ENCODE assay signal across 10 cellular contexts in genomic region chr10:133325761-133326463, GRCh38. TPM values are rescaled to one million over a fixed set of nuclear protein-coding genes. Genes with fewer than 3 reads are reported as not detected.
DNase-seq lines count a peak whose midpoint lies in the region; ATAC-seq and TF ChIP-seq lines count a peak whose summit lies in the region.
"Had no signal": no experiment of that assay in that cellular context is flagged by ENCODE, and none has a peak within 500 bp of the region (broad histone marks: within the 10 kb centered on the region; RNA-seq: fewer than 3 reads in every experiment).

No MANE protein-coding gene starts in this region.

- H3K9me3 ChIP-seq in mesodermal cell (ENCODE audit: control insufficient read depth, low read length) (no peaks in the 10 kb centered on the region), transverse colon (no peaks in the 10 kb centered on the region)

- POLR2A ChIA-PET in HEK293T (lab: Yijun Ruan, JAX) = no interaction called here

- TF ChIP-seq EP300 in transverse colon (IDR thresholded peaks at IDR 0.05; ENCODE audit: low read depth) = no peak

- ATAC-seq in GM19463 (IDR thresholded peaks at IDR 0.05; ENCODE audit: unreplicated experiment) = no peak

- WGBS in mesodermal cell (ENCODE audit: insufficient coverage in 2 of 2), 2 experiments = 5% methylated on average over 45 to 56 of the region's 66 CpGs
- 27 to 100% methylated on average over 2 to 24 of the region's 66 CpGs for WGBS in transverse colon (ENCODE audit: low coverage in 1 of 2), 2 donors

- peak overlapping the region; percentile 67 for H3K4me3 Mint-ChIP-seq in activated naive CD4-positive, alpha-beta T cell treated with anti-CD3 and anti-CD28 coated beads for 36 hours
- peak overlapping the region; percentile 82 for H3K4me3 Mint-ChIP-seq in chondrocyte (ENCODE audit: unreplicated experiment)

- no peak overlapping the region for H3K27ac Mint-ChIP-seq in activated naive CD4-positive, alpha-beta T cell treated with anti-CD3 and anti-CD28 coated beads for 36 hours
- peak overlapping the region; percentile 94 for H3K27ac Mint-ChIP-seq in chondrocyte (ENCODE audit: unreplicated experiment)

- H3K4me1 ChIP-seq in mesodermal cell (ENCODE audit: control insufficient read depth, insufficient read depth, low read length, poor library complexity, severe bottlenecking) (peaks cover 4% of the 10 kb centered on the region), transverse colon (peaks cover 12 to 25% (median 23%) of the 10 kb centered on the region in 4 donors)

- no peak for TF ChIP-seq POLR2A in transverse colon (IDR thresholded peaks at IDR 0.05)

- intact Hi-C loops in activated naive CD4-positive, alpha-beta T cell treated with anti-CD3 and anti-CD28 coated beads for 36 hours (cut with micrococcal nuclease) = loop anchor here (5.0 kb wide), 1 partner anchor 46 kb away; the partner anchor contains the start of gene ECHS1
- intact Hi-C loops in transverse colon (cut with DNase I; ENCODE audit: low total_unique reads) = loop anchor here (1.0 kb wide), 1 partner anchor 24 kb away; no protein-coding TSS in a partner anchor

- H3K9me3 Mint-ChIP-seq in activated naive CD4-positive, alpha-beta T cell treated with anti-CD3 and anti-CD28 coated beads for 36 hours = no peaks in the 10 kb centered on the region
- no peaks in the 10 kb centered on the region for H3K9me3 Mint-ChIP-seq in chondrocyte (ENCODE audit: low read depth)

- in situ Hi-C loops in transverse colon (cut with MboI; ENCODE audit: low pct_ligation_motif_present in 1 of 4, low pct_unique_long_range_greater_than_20kb in 1 of 4, low sequenced_read_pairs in 3 of 4) = loop anchor here in 1 of 4 donors (10.0 kb wide), 1 partner anchor 181 kb away; no protein-coding TSS in a partner anchor

- TF ChIP-seq CTCF in chondrocyte (IDR thresholded peaks at IDR 0.05) (no peak), transverse colon (IDR thresholded peaks at IDR 0.05) (no peak)

- CTCF ChIA-PET in activated naive CD4-positive, alpha-beta T cell treated with anti-CD3 and anti-CD28 coated beads for 36 hours (lab: Charles Lee) = no interaction called here
- CTCF ChIA-PET in HEK293T (lab: Yijun Ruan, JAX) = no interaction called here

- DNase-seq in activated naive CD4-positive, alpha-beta T cell treated with anti-CD3 and anti-CD28 coated beads for 36 hours = no peak
- no peak for DNase-seq in activated naive CD4-positive, alpha-beta T cell (lab: John Stamatoyannopoulos, UW)
- DNase-seq in chondrocyte (ENCODE audit: low spot score) (peak; percentile 84), transverse colon (no peak), NCI-H345 treated with DMSO at 0.1 percent for 48 hours (lab: John Stamatoyannopoulos, UW; ENCODE audit: unreplicated experiment) (no peak), HEK293T (ENCODE audit: extremely low spot score) (no peak)
- DNase-seq: activated CD4-positive, alpha-beta T cell treated with anti-CD3 and anti-CD28 coated beads for 1 hour; hippocampal formation had no signal

- peaks cover 33% of the 10 kb centered on the region for H3K27me3 Mint-ChIP-seq in activated naive CD4-positive, alpha-beta T cell treated with anti-CD3 and anti-CD28 coated beads for 36 hours (ENCODE audit: low read depth)
- H3K27me3 Mint-ChIP-seq in chondrocyte (ENCODE audit: low read depth) = no peaks in the 10 kb centered on the region

- H3K4me3 ChIP-seq in mesodermal cell (ENCODE audit: extremely low read depth, insufficient read depth, low read length, poor library complexity, severe bottlenecking) (peak overlapping the region; percentile 31), transverse colon (peak overlapping the region; percentile 14 to 45 (median 28))

- H3K27ac ChIP-seq in mesodermal cell (ENCODE audit: low read depth, low read length, severe bottlenecking) (no peak overlapping the region), transverse colon (no peak overlapping the region)

- H3K36me3 ChIP-seq in mesodermal cell (ENCODE audit: control insufficient read depth, insufficient read depth, low read length) = no peaks in the 10 kb centered on the region
- no peaks in the 10 kb centered on the region for H3K36me3 ChIP-seq in transverse colon

- H3K27me3 ChIP-seq in transverse colon = peaks cover 58% of the 10 kb centered on the region

- H3K36me3 Mint-ChIP-seq in activated naive CD4-positive, alpha-beta T cell treated with anti-CD3 and anti-CD28 coated beads for 36 hours (ENCODE audit: low read depth) = no peaks in the 10 kb centered on the region
- H3K36me3 Mint-ChIP-seq in chondrocyte (ENCODE audit: low read depth) = no peaks in the 10 kb centered on the region

- H3K4me1 Mint-ChIP-seq in activated naive CD4-positive, alpha-beta T cell treated with anti-CD3 and anti-CD28 coated beads for 36 hours (ENCODE audit: low read depth) = peaks cover 14% of the 10 kb centered on the region
- peaks cover 43% of the 10 kb centered on the region for H3K4me1 Mint-ChIP-seq in chondrocyte (ENCODE audit: low read depth)

TF ChIP-seq in HEK293T, 16 proteins besides CTCF, POLR2A, EP300 and RAD21:
- TF ChIP-seq L3MBTL2 (conservative IDR thresholded peaks at IDR 0.05) = no peak
- TF ChIP-seq BHLHE40 (IDR thresholded peaks at IDR 0.05; ENCODE audit: borderline replicate concordance) = no peak
- no peak for TF ChIP-seq SP1 (IDR thresholded peaks at IDR 0.05)
- no peak for TF ChIP-seq FOXK2 (IDR thresholded peaks at IDR 0.05)
- TF ChIP-seq FOXM1 (IDR thresholded peaks at IDR 0.05; ENCODE audit: borderline replicate concordance) = no peak
- TF ChIP-seq CTBP1 (IDR thresholded peaks at IDR 0.05; ENCODE audit: borderline replicate concordance) = no peak
- TF ChIP-seq TARDBP (IDR thresholded peaks at IDR 0.05) = no peak
- TF ChIP-seq LEF1 (IDR thresholded peaks at IDR 0.05; ENCODE audit: borderline replicate concordance) = no peak
- no peak for TF ChIP-seq FOXA1 (IDR thresholded peaks at IDR 0.05)
- no peak for TF ChIP-seq NFRKB (IDR thresholded peaks at IDR 0.05)
- TF ChIP-seq SUZ12 (IDR thresholded peaks at IDR 0.05) = no peak

RNA-seq across cellular contexts. Expression of gene CALY, which starts 10.8 kb away (rescaled TPM):
- total RNA-seq in activated naive CD4-positive, alpha-beta T cell treated with anti-CD3 and anti-CD28 coated beads for 36 hours = not detected
- total RNA-seq in chondrocyte (7.3 to 13.5 TPM (median 8.9 TPM) in 3 replicates), transverse colon (1 to 10 TPM in 1 of 4 donors, under 1 TPM in 1, not detected in 2; 0.82 to 1.3 TPM)
- polyA plus RNA-seq in mesodermal cell (2013, experiment 1 of 2) = 2.2 TPM
- 1.3 TPM for polyA plus RNA-seq in mesodermal cell (2013, experiment 2 of 2)

RNA-seq across cellular contexts. Expression of gene ZNF511, which starts 17.2 kb away (rescaled TPM):
- total RNA-seq in activated naive CD4-positive, alpha-beta T cell treated with anti-CD3 and anti-CD28 coated beads for 36 hours = 10 to 100 TPM; 37.1 to 39.4 TPM
- 25.6 to 33.0 TPM (median 32.7 TPM) in 3 replicates for total RNA-seq in chondrocyte
- polyA plus RNA-seq in mesodermal cell (2013, experiment 1 of 2) = 29.6 TPM
- 30.6 TPM for polyA plus RNA-seq in mesodermal cell (2013, experiment 2 of 2)
- total RNA-seq in transverse colon = 100 to 1,000 TPM in 1 of 4 donors, 10 to 100 TPM in 3; 21.8 to 104 (median 27.2) TPM

RNA-seq across cellular contexts. Expression of gene TUBGCP2, which starts 17.2 kb away (rescaled TPM):
- 10 to 100 TPM; 47.9 to 56.1 TPM for total RNA-seq in activated naive CD4-positive, alpha-beta T cell treated with anti-CD3 and anti-CD28 coated beads for 36 hours
- total RNA-seq in chondrocyte (53.2 to 56.2 TPM (median 54.9 TPM) in 3 replicates), transverse colon (10 to 100 TPM; 37.5 to 68.3 (median 47.6) TPM)
- 53.7 TPM for polyA plus RNA-seq in mesodermal cell (2013, experiment 1 of 2)
- 48.5 TPM for polyA plus RNA-seq in mesodermal cell (2013, experiment 2 of 2)

RNA-seq across cellular contexts. Expression of gene PRAP1, which starts 21.3 kb away (rescaled TPM):
- not detected for total RNA-seq in activated naive CD4-positive, alpha-beta T cell treated with anti-CD3 and anti-CD28 coated beads for 36 hours
- not detected in 3 replicates for total RNA-seq in chondrocyte
- polyA plus RNA-seq in mesodermal cell (2013, experiment 1 of 2) = not detected
- polyA plus RNA-seq in mesodermal cell (2013, experiment 2 of 2) = not detected
- total RNA-seq in transverse colon = 100 to 1,000 TPM in 3 of 4 donors, 1 to 10 TPM in 1; 3.8 to 990 (median 495) TPM

RNA-seq across cellular contexts. Expression of gene FUOM, which starts 31.9 kb away (rescaled TPM):
- total RNA-seq in activated naive CD4-positive, alpha-beta T cell treated with anti-CD3 and anti-CD28 coated beads for 36 hours = 10 to 100 TPM; 29.9 to 34.9 TPM
- total RNA-seq in chondrocyte (29.9 to 34.4 TPM (median 32.2 TPM) in 3 replicates), transverse colon (10 to 100 TPM in 3 of 4 donors, 1 to 10 TPM in 1; 1.2 to 43.3 (median 28.8) TPM)
- 20.2 TPM for polyA plus RNA-seq in mesodermal cell (2013, experiment 1 of 2)
- polyA plus RNA-seq in mesodermal cell (2013, experiment 2 of 2) = 22.7 TPM
